In genomic region chr12:89528434-89528833, GRCh38 we compare ENCODE assay signal across 1 cellular context.
A peak's percentile ranks its signal among the peaks of the same experiment; 100 is the strongest.
TF ChIP-seq lines count a peak whose summit lies in the region.

No MANE protein-coding gene starts in this region.

TF ChIP-seq in K562, 482 proteins besides CTCF, POLR2A, EP300 and RAD21:
- TF ChIP-seq ELF4 (CRISPR knock-in tag; IDR thresholded peaks at IDR 0.05) (0 out of 2 replicates have a peak, but pooled peaks have one; percentile 35), ZNF644 (tag; IDR thresholded peaks at IDR 0.05; ENCODE audit: low read depth) (peak; percentile 51; the same call in 1 of the 2 replicates), SMAD4 (CRISPR knock-in tag; conservative IDR thresholded peaks at IDR 0.05) (0 out of 2 replicates have a peak, but pooled peaks have one; percentile 24), GABPA (tag; conservative IDR thresholded peaks at IDR 0.05; ENCODE audit: low read depth) (peak; percentile 26; the same call in 1 of the 2 replicates), SPI1 (IDR thresholded peaks at IDR 0.05; ENCODE audit: borderline replicate concordance, low read depth, low read length) (peak; percentile 84), VEZF1 (CRISPR knock-in tag; IDR thresholded peaks at IDR 0.05) (peak; percentile 34), TEAD1 (CRISPR knock-in tag; IDR thresholded peaks at IDR 0.05) (no peak), SMAD2 (IDR thresholded peaks at IDR 0.05; ENCODE audit: low read depth, low read length) (no peak), L3MBTL2 (IDR thresholded peaks at IDR 0.05) (0 out of 2 replicates have a peak, but pooled peaks have one; percentile 25), MYC (IDR thresholded peaks at IDR 0.05; ENCODE audit: low read depth, low read length) (peak; percentile 30; the same call in 1 of the 2 replicates), MYC (CRISPR knock-in tag; IDR thresholded peaks at IDR 0.05; ENCODE audit: borderline replicate concordance, low read depth) (no peak), BRD9 (IDR thresholded peaks at IDR 0.05; ENCODE audit: low read depth, partially characterized antibody) (no peak), ZNF766 (CRISPR knock-in tag; conservative IDR thresholded peaks at IDR 0.05) (peak; percentile 34; the same call in 1 of the 2 replicates), ELF1 (tag; IDR thresholded peaks at IDR 0.05) (0 out of 2 replicates have a peak, but pooled peaks have one; percentile 24), CBX5 (IDR thresholded peaks at IDR 0.05; ENCODE audit: borderline replicate concordance, low read depth) (0 out of 2 replicates have a peak, but pooled peaks have one; percentile 13), ZNF592 (IDR thresholded peaks at IDR 0.05) (no peak), ARHGAP35 (IDR thresholded peaks at IDR 0.05; ENCODE audit: partially characterized antibody) (no peak), YY1 (IDR thresholded peaks at IDR 0.05; ENCODE audit: borderline replicate concordance in 1 of 3, control insufficient read depth in 1 of 3, extremely low read depth in 1 of 3, insufficient read depth in 3 of 3, insufficient read length in 1 of 3, insufficient replicate concordance in 2 of 3, low read depth in 1 of 3, low read length in 2 of 3) (peak in 1 of 3 experiments; percentile 47), CHD2 (IDR thresholded peaks at IDR 0.05; ENCODE audit: low read depth, low read length) (peak; percentile 74), ETV1 (tag; conservative IDR thresholded peaks at IDR 0.05; ENCODE audit: low read depth) (peak; percentile 16; the same call in 1 of the 2 replicates), ZBTB17 (CRISPR knock-in tag; IDR thresholded peaks at IDR 0.05) (peak; percentile 46; the same call in 1 of the 2 replicates)
- TF ChIP-seq, protein P1, sequence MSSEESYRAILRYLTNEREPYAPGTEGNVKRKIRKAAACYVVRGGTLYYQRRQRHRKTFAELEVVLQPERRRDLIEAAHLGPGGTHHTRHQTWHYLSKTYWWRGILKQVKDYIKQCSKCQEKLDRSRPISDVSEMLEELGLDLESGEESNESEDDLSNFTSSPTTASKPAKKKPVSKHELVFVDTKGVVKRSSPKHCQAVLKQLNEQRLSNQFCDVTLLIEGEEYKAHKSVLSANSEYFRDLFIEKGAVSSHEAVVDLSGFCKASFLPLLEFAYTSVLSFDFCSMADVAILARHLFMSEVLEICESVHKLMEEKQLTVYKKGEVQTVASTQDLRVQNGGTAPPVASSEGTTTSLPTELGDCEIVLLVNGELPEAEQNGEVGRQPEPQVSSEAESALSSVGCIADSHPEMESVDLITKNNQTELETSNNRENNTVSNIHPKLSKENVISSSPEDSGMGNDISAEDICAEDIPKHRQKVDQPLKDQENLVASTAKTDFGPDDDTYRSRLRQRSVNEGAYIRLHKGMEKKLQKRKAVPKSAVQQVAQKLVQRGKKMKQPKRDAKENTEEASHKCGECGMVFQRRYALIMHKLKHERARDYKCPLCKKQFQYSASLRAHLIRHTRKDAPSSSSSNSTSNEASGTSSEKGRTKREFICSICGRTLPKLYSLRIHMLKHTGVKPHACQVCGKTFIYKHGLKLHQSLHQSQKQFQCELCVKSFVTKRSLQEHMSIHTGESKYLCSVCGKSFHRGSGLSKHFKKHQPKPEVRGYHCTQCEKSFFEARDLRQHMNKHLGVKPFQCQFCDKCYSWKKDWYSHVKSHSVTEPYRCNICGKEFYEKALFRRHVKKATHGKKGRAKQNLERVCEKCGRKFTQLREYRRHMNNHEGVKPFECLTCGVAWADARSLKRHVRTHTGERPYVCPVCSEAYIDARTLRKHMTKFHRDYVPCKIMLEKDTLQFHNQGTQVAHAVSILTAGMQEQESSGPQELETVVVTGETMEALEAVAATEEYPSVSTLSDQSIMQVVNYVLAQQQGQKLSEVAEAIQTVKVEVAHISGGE (CRISPR knock-in tag; IDR thresholded peaks at IDR 0.05), result peak in 1 of 3 experiments; percentile 63; a peak in 2 of 6 replicates
